ENCODE assay signal across 8 cellular contexts in the genomic region with DNA sequence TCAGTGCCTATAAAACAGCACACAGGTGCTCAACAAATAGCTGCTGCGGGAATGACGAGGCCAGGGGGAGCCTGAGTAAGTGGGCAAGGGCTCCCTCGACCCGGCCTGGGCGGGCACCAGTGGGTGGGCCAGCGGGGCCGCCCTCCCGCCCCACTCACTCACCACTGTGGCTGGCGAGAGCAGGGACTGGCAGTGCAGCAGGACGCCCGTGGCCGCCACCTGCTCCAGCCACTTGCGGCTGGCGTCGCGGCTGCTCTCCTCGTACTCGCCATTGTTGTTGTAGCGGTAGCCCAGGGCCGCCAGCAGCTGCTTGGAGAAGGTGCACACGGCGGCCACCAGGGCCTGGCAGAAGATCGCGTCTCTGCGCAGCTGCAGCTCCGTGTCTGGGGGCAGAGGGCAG.
"Had no signal": no experiment of that assay in that cellular context is flagged by ENCODE, and none has a peak within 500 bp of the region (broad histone marks: within the 10 kb centered on the region; RNA-seq: fewer than 3 reads in every experiment).

No MANE protein-coding gene starts in this region.

- H3K4me1 ChIP-seq: gastroesophageal sphincter, neural progenitor cell, pancreas, transverse colon had no signal

- H3K4me3 ChIP-seq: cardiac muscle cell, gastroesophageal sphincter, neural progenitor cell, pancreas, transverse colon had no signal

- FAIRE-seq: pancreas had no signal

- H3K27me3 ChIP-seq: cardiac muscle cell, gastroesophageal sphincter, neural progenitor cell, pancreas, transverse colon had no signal

- ATAC-seq: gastroesophageal sphincter had no signal

- DNase-seq: activated CD4-positive, CD25-positive, alpha-beta regulatory T cell treated with anti-CD3 and anti-CD28 coated beads, Interleukin-2, amount 50 U/mL, for 72 hours; activated gamma-delta T cell; cortex of kidney; transverse colon had no signal

- H2AFZ ChIP-seq: neural progenitor cell had no signal

- H3K9me3 ChIP-seq: gastroesophageal sphincter, pancreas, transverse colon had no signal

- H3K36me3 ChIP-seq: cardiac muscle cell, neural progenitor cell, pancreas had no signal

- H3K9ac ChIP-seq: neural progenitor cell had no signal

- H3K27ac ChIP-seq: cardiac muscle cell, gastroesophageal sphincter, neural progenitor cell, pancreas, transverse colon had no signal

- H3K4me2 ChIP-seq: neural progenitor cell had no signal
